In the genomic region with DNA sequence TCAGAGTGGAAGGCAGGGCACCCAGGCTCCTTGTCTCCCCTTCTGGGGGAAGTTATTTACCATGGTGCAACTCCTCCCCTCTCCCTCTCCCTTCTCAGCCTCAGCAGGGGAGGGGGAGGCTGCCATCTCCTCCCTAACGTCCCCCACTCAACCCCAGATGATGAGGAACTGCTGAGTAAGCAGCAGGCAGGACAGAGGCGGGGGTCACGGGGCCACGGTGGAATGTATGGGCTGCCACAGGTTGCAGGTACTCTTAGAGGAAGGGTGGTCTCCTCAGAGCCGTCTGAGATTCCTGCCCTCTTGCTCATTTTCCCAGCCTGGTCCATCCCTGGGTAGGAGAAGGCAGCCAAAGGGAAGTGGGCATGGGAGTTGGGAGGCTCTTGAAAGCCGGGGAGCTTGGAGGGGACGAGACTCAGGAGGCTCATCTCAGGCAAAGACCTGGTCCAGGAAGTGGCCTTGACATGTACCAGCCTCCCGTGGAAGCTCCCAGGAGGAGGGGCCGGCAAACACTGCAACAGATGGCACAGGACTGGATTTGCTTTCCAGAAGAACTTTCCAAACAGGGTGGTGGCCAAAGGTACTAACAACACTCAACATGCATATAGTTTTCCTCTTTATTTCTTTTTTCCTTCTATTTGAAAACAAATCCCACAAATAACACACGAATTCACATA, we compare ENCODE assay signal across 1 cellular context.
TF ChIP-seq lines count a peak whose summit lies in the region.

No MANE protein-coding gene starts in this region.

TF ChIP-seq in HepG2, 621 proteins besides CTCF, POLR2A, EP300 and RAD21:
- TF ChIP-seq ZNF562 (CRISPR knock-in tag; IDR thresholded peaks at IDR 0.05; ENCODE audit: borderline replicate concordance) (no peak), SRF (IDR thresholded peaks at IDR 0.05; ENCODE audit: low read depth, low read length) (no peak), HCFC1 (IDR thresholded peaks at IDR 0.05; ENCODE audit: low read depth, low read length) (no peak), ZNF317 (CRISPR knock-in tag; IDR thresholded peaks at IDR 0.05) (no peak), ZNF235 (CRISPR knock-in tag; IDR thresholded peaks at IDR 0.05; ENCODE audit: borderline replicate concordance) (no peak), REXO4 (CRISPR knock-in tag; IDR thresholded peaks at IDR 0.05; ENCODE audit: borderline replicate concordance) (no peak), ZNF101 (CRISPR knock-in tag; IDR thresholded peaks at IDR 0.05; ENCODE audit: borderline replicate concordance, low read depth) (no peak), MAFF (IDR thresholded peaks at IDR 0.05; ENCODE audit: low read depth, low read length) (peak; percentile 65), ESRRA (CRISPR knock-in tag; IDR thresholded peaks at IDR 0.05; ENCODE audit: low read depth) (no peak), MAFK (conservative IDR thresholded peaks at IDR 0.05 in 1 of 2, IDR thresholded peaks at IDR 0.05 in 1 of 2; ENCODE audit: low read length in 2 of 2) (peak; percentile 67 to 79)
- TF ChIP-seq, protein P1, sequence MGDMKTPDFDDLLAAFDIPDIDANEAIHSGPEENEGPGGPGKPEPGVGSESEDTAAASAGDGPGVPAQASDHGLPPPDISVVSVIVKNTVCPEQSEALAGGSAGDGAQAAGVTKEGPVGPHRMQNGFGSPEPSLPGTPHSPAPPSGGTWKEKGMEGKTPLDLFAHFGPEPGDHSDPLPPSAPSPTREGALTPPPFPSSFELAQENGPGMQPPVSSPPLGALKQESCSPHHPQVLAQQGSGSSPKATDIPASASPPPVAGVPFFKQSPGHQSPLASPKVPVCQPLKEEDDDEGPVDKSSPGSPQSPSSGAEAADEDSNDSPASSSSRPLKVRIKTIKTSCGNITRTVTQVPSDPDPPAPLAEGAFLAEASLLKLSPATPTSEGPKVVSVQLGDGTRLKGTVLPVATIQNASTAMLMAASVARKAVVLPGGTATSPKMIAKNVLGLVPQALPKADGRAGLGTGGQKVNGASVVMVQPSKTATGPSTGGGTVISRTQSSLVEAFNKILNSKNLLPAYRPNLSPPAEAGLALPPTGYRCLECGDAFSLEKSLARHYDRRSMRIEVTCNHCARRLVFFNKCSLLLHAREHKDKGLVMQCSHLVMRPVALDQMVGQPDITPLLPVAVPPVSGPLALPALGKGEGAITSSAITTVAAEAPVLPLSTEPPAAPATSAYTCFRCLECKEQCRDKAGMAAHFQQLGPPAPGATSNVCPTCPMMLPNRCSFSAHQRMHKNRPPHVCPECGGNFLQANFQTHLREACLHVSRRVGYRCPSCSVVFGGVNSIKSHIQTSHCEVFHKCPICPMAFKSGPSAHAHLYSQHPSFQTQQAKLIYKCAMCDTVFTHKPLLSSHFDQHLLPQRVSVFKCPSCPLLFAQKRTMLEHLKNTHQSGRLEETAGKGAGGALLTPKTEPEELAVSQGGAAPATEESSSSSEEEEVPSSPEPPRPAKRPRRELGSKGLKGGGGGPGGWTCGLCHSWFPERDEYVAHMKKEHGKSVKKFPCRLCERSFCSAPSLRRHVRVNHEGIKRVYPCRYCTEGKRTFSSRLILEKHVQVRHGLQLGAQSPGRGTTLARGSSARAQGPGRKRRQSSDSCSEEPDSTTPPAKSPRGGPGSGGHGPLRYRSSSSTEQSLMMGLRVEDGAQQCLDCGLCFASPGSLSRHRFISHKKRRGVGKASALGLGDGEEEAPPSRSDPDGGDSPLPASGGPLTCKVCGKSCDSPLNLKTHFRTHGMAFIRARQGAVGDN (CRISPR knock-in tag; IDR thresholded peaks at IDR 0.05) = peak; percentile 10; the same call in 1 of the 2 replicates
- TF ChIP-seq, protein P2, sequence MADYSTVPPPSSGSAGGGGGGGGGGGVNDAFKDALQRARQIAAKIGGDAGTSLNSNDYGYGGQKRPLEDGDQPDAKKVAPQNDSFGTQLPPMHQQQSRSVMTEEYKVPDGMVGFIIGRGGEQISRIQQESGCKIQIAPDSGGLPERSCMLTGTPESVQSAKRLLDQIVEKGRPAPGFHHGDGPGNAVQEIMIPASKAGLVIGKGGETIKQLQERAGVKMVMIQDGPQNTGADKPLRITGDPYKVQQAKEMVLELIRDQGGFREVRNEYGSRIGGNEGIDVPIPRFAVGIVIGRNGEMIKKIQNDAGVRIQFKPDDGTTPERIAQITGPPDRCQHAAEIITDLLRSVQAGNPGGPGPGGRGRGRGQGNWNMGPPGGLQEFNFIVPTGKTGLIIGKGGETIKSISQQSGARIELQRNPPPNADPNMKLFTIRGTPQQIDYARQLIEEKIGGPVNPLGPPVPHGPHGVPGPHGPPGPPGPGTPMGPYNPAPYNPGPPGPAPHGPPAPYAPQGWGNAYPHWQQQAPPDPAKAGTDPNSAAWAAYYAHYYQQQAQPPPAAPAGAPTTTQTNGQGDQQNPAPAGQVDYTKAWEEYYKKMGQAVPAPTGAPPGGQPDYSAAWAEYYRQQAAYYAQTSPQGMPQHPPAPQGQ (CRISPR knock-in tag; IDR thresholded peaks at IDR 0.05; ENCODE audit: borderline replicate concordance) = no peak
